1 cellular context compared by ENCODE assay signal in genomic region chr14:81400202-81400678, GRCh38.
TF ChIP-seq lines count a peak whose summit lies in the region.

TSS of gene STON2 (minus strand) at chr14:81400324. CDS start at chr14:81398382, 1,942 bp downstream.

TF ChIP-seq in A549, 52 proteins besides CTCF, POLR2A, EP300 and RAD21 (continued from another document):
- no peak for TF ChIP-seq PBX3 (IDR thresholded peaks at IDR 0.05)
- no peak for TF ChIP-seq EHMT2 (IDR thresholded peaks at IDR 0.05; ENCODE audit: low read depth)
- no peak for TF ChIP-seq KDM1A (IDR thresholded peaks at IDR 0.05; ENCODE audit: low read depth)
- TF ChIP-seq SREBF2 (IDR thresholded peaks at IDR 0.05): no peak
- no peak for TF ChIP-seq HOXB5 (CRISPR knock-in tag; IDR thresholded peaks at IDR 0.05)
- no peak for TF ChIP-seq RFX5 (IDR thresholded peaks at IDR 0.05)
